1 cellular context compared by ENCODE assay signal in the genomic region with DNA sequence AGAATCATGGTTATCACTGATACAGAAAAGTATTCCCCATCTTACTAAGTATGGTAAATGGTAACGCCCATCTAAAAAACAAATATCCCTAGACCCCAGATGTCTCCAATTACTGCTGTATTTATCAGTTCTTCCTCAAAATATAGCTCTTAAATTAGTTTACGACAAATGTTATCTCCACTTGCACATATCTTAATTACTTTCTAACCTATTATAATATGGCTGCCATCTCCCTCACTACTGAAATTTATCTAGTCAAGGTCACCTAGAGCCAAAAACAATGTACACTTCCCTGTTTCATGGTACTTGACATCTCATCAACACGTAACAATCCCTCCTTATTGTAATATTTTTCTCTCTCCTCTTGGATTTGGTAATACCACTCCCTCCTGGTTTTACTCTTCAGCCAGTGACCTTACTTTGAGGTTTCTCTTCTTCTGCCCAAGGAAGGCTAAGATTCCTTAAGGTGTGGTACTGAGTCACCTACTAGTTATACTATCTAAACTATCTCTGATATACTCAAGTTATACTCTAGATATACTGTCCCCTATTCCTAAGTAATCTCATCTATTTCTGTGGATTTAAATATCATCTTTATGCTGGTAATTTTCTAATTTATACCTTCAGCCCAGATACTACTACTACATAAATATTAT.
A peak's percentile ranks its signal among the peaks of the same experiment; 100 is the strongest.
TF ChIP-seq lines count a peak whose summit lies in the region.

No MANE protein-coding gene starts in this region.

TF ChIP-seq in K562, 482 proteins besides CTCF, POLR2A, EP300 and RAD21:
- TF ChIP-seq ZNF695 (CRISPR knock-in tag; IDR thresholded peaks at IDR 0.05) (no peak), RCOR1 (IDR thresholded peaks at IDR 0.05; ENCODE audit: borderline replicate concordance in 1 of 2, low read depth in 2 of 2, low read length in 2 of 2) (no peak)
- TF ChIP-seq, protein P1, sequence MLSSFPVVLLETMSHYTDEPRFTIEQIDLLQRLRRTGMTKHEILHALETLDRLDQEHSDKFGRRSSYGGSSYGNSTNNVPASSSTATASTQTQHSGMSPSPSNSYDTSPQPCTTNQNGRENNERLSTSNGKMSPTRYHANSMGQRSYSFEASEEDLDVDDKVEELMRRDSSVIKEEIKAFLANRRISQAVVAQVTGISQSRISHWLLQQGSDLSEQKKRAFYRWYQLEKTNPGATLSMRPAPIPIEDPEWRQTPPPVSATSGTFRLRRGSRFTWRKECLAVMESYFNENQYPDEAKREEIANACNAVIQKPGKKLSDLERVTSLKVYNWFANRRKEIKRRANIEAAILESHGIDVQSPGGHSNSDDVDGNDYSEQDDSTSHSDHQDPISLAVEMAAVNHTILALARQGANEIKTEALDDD (IDR thresholded peaks at IDR 0.05), result peak; percentile 59; the same call in 1 of the 2 replicates
